1 cellular context compared by ENCODE assay signal in the genomic region with DNA sequence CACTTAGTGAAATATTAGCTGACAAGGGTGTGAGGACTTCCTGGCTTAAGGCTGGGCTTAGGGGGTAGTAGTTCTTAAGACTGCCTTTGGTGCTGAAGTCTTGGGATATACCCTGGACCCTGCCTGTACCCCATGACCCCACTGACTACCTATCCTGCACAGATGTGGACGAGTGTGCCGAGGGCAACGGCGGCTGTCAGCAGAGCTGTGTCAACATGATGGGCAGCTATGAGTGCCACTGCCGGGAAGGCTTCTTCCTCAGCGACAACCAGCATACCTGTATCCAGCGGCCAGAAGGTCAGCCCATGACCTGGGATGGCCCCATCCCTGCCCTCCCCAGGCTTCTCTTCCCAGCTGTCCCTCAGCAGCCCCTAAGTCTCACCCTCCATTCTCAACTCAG.
TF ChIP-seq lines count a peak whose summit lies in the region.

No MANE protein-coding gene starts in this region.

TF ChIP-seq in HepG2, 621 proteins besides CTCF, POLR2A, EP300 and RAD21:
- TF ChIP-seq ZNF550 (CRISPR knock-in tag; IDR thresholded peaks at IDR 0.05; ENCODE audit: borderline replicate concordance) (no peak), FOXA1 (IDR thresholded peaks at IDR 0.05) (no peak), FOXA1 (CRISPR knock-in tag; IDR thresholded peaks at IDR 0.05) (0 out of 2 replicates have a peak, but pooled peaks have one; percentile 21), ARID2 (CRISPR knock-in tag; IDR thresholded peaks at IDR 0.05; ENCODE audit: borderline replicate concordance) (no peak), ZNF616 (CRISPR knock-in tag; IDR thresholded peaks at IDR 0.05; ENCODE audit: low read depth) (no peak), ZFP1 (CRISPR knock-in tag; IDR thresholded peaks at IDR 0.05) (no peak), SSRP1 (CRISPR knock-in tag; IDR thresholded peaks at IDR 0.05) (no peak), KDM3A (CRISPR knock-in tag; IDR thresholded peaks at IDR 0.05; ENCODE audit: low read depth) (no peak)
